ENCODE assay signal across 8 cellular contexts in the genomic region with DNA sequence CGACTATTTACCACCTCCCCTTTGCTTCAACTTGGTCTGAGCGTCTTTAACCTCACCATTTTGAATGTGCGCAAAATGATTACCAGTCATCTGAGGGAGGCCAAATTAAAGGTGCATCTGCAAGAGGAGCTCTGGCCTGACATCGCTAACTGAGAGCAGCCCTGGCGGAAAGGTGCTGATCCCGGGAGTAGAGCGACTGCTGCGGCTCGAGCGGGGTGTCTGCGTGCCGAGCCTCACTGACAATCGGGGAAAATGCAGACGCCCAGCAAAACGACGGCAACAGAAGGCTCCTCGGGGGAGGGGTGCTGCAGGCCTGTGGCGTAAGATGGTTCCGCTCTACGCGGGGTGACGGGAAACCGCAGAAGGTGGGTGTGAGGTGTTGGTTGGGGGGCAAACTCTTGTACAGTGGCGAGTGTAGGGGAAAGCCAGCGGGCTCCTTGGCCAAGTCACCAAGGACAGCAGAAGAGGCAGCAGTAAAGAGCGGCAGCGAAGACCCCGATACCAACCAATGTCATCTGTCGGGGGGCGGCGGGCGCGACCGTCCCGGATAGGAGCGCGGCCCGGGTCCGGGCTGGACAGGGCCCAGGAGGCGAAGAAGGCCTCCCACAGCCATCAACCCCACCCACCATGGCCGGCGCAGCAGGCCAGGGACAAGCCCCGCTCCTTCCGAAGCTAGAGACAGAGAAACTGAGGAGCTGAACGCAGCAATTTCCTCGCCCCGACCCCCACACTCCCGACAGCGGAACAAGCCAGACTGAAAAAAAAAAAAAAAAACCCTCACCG. TPM values are rescaled to one million over a fixed set of nuclear protein-coding genes. Genes with fewer than 3 reads are reported as not detected.
DNase-seq lines count a peak whose midpoint lies in the region; ATAC-seq and TF ChIP-seq lines count a peak whose summit lies in the region.

No MANE protein-coding gene starts in this region.

- no peaks in the 10 kb centered on the region for H3K27me3 ChIP-seq in CD4-positive, alpha-beta memory T cell (ENCODE audit: insufficient read depth, low read length)
- no peaks in the 10 kb centered on the region for H3K27me3 ChIP-seq in esophagus (ENCODE audit: control insufficient read depth in 1 of 2, insufficient read depth in 2 of 2, low read length in 2 of 2)

- H3K36me3 ChIP-seq in CD4-positive, alpha-beta memory T cell (ENCODE audit: insufficient read depth, low read length): no peaks in the 10 kb centered on the region
- H3K36me3 ChIP-seq in OCI-LY7 (ENCODE audit: insufficient read depth, low read length) (peaks cover 16% of the 10 kb centered on the region), esophagus (ENCODE audit: control insufficient read depth in 2 of 2, insufficient read depth in 2 of 2, low read length in 1 of 2) (no peaks in the 10 kb centered on the region)

- H3K9me3 ChIP-seq in CD4-positive, alpha-beta memory T cell (ENCODE audit: control insufficient read depth in 1 of 2, low read length in 2 of 2): no peaks in the 10 kb centered on the region
- peaks cover 10% of the 10 kb centered on the region; the same call in 1 of the 2 replicates for H3K9me3 ChIP-seq in OCI-LY7 (ENCODE audit: low read length)
- no peaks in the 10 kb centered on the region for H3K9me3 ChIP-seq in esophagus (ENCODE audit: control insufficient read depth in 2 of 2, insufficient read depth in 1 of 2, low read depth in 1 of 2, low read length in 1 of 2)

- 0 to 1% methylated on average over 50 of the region's 50 CpGs for WGBS in esophagus, 2 donors

- no peaks in the 10 kb centered on the region for H3K9me2 ChIP-seq in OCI-LY7 (ENCODE audit: insufficient read depth, low read length)

- H3K9me3 Mint-ChIP-seq in CD4-positive, alpha-beta memory T cell: peaks cover 0 to 6% (median 3%) of the 10 kb centered on the region in 8 donors

- BruUV-seq in OCI-LY7 (replicated peaks; lab: Mats Ljungman, UMichigan): TSS peak; percentile 73

- ATAC-seq in GM19452 (IDR thresholded peaks at IDR 0.05; ENCODE audit: unreplicated experiment): peak; percentile 33
- ATAC-seq in HG03571 (IDR thresholded peaks at IDR 0.05; ENCODE audit: unreplicated experiment): peak; percentile 30

- H3K79me2 ChIP-seq in OCI-LY7 (ENCODE audit: insufficient read depth, low read depth, low read length): peaks cover 54% of the 10 kb centered on the region

- peaks cover 29 to 71% (median 42%) of the 10 kb centered on the region in 4 donors for H3K4me1 Mint-ChIP-seq in CD4-positive, alpha-beta memory T cell

- peak overlapping the region; percentile 69 for H2AFZ ChIP-seq in OCI-LY7 (ENCODE audit: low read length)

- H3K4me3 Mint-ChIP-seq in CD4-positive, alpha-beta memory T cell: peak overlapping the region; percentile 91 to 100 (median 99)

- no peak for TF ChIP-seq CTCF in OCI-LY7 (conservative IDR thresholded peaks at IDR 0.05; ENCODE audit: low read length)

- CTCF ChIA-PET in CD4-positive, alpha-beta memory T cell (lab: Charles Lee; ENCODE audit: partially characterized antibody): interaction anchor here (1.9 kb wide), 1 partner anchor 279 kb away, joined by 4 read pairs; no protein-coding TSS in a partner anchor
- CTCF ChIA-PET in OCI-LY7 (lab: Charles Lee; ENCODE audit: unreplicated experiment): interaction anchor here (0.5 to 0.6 kb wide), 2 partner anchors 18 to 1026 kb away, joined by 3 read pairs; no protein-coding TSS in a partner anchor

- H4K20me1 ChIP-seq in OCI-LY7 (ENCODE audit: insufficient read depth, low read length): peaks cover 12% of the 10 kb centered on the region; the same call in 1 of the 2 replicates

- H3K4me2 ChIP-seq in OCI-LY7 (ENCODE audit: low read length): peak overlapping the region; percentile 84

- H3K4me3 ChIP-seq in CD4-positive, alpha-beta memory T cell (ENCODE audit: low read length in 2 of 2): peak overlapping the region; percentile 95 to 96
- H3K4me3 ChIP-seq in OCI-LY7 (ENCODE audit: low read depth, low read length, poor library complexity, severe bottlenecking): peak overlapping the region; percentile 94
- peak overlapping the region; percentile 85 to 87 for H3K4me3 ChIP-seq in esophagus (ENCODE audit: low read depth in 1 of 2, low read length in 2 of 2)

- H3K27ac Mint-ChIP-seq in CD4-positive, alpha-beta memory T cell: peak overlapping the region; percentile 96 to 100 (median 99)

- peak; percentile 83 to 91 (median 87) for DNase-seq in CD4-positive, alpha-beta memory T cell
- DNase-seq in OCI-LY7 (ENCODE audit: low spot score) (peak; percentile 79), activated T-cell treated with anti-CD3 and anti-CD28 coated beads for 48 hours (ENCODE audit: low read depth) (peak; percentile 72), myocyte (ENCODE audit: low read depth) (peak; percentile 76)
- peak; percentile 69 to 79 for DNase-seq in stimulated activated CD8-positive, alpha-beta memory T cell treated with anti-CD3 and anti-CD28 coated beads, Interleukin-7, amount 100 ng/mL, for 4 hours (ENCODE audit: low read depth in 2 of 2)

- H3K36me3 Mint-ChIP-seq in CD4-positive, alpha-beta memory T cell: peaks cover 8 to 29% of the 10 kb centered on the region in 2 donors

- H3K4me1 ChIP-seq in CD4-positive, alpha-beta memory T cell (ENCODE audit: insufficient read depth, low read length): peaks cover 55% of the 10 kb centered on the region
- H3K4me1 ChIP-seq in OCI-LY7 (ENCODE audit: insufficient read depth, low read length, poor library complexity, severe bottlenecking): peaks cover 28% of the 10 kb centered on the region
- H3K4me1 ChIP-seq in esophagus (ENCODE audit: control insufficient read depth in 2 of 2, insufficient read depth in 2 of 2, low read length in 1 of 2): no peaks in the 10 kb centered on the region

- intact Hi-C loops in CD4-positive, alpha-beta memory T cell (cut with micrococcal nuclease): loop anchor here (1.0 to 5.0 kb wide), 4 partner anchors 16 to 52 kb away; no protein-coding TSS in a partner anchor
- intact Hi-C loops in OCI-LY7 (cut with micrococcal nuclease; ENCODE audit: unreplicated experiment): no loop called here

- POLR2A ChIA-PET in CD4-positive, alpha-beta memory T cell (lab: Charles Lee; ENCODE audit: partially characterized antibody): interaction anchor here (0.6 to 2.6 kb wide), 21 partner anchors 9 to 1822 kb away, joined by 3 to 61 read pairs (median 6); partner anchors contain the start of genes FBXL17, MAN2A1 and SLC25A46
- POLR2A ChIA-PET in OCI-LY7 (lab: Charles Lee): interaction anchor here (0.6 to 1.9 kb wide), 7 partner anchors 10 to 1889 kb away, joined by 3 to 6 read pairs (median 3); partner anchors contain the start of gene MAN2A1

- H3K27me3 Mint-ChIP-seq in CD4-positive, alpha-beta memory T cell: peaks cover 0 to 3% of the 10 kb centered on the region in 2 donors

- peak overlapping the region; percentile 97 for H3K27ac ChIP-seq in CD4-positive, alpha-beta memory T cell (ENCODE audit: low read depth, low read length)
- peak overlapping the region; percentile 94 for H3K27ac ChIP-seq in OCI-LY7 (ENCODE audit: low read depth, low read length, poor library complexity, severe bottlenecking)
- peak overlapping the region; percentile 99 to 100 for H3K27ac ChIP-seq in esophagus (ENCODE audit: low read depth in 2 of 2, low read length in 1 of 2)

RNA-seq across cellular contexts. Expression of gene PJA2, which starts 0.5 kb away (rescaled TPM):
- 10 to 100 TPM; 90.0 to 90.6 TPM for total RNA-seq in CD4-positive, alpha-beta memory T cell
- polyA plus RNA-seq in CD4-positive, alpha-beta memory T cell: 10 to 100 TPM; 57.2 to 60.0 TPM
- total RNA-seq in OCI-LY7 (2014; rRNA removed; shearing (Covaris generic)): 41.3 and 47.9 TPM in 2 replicates
- total RNA-seq in OCI-LY7 (2022) (69.7 and 79.8 TPM in 2 replicates), myocyte (121 and 174 TPM in 2 replicates)
- 10 to 100 TPM in 1 of 2 donors, 1 to 10 TPM in 1; 8.5 to 21.8 TPM for polyA plus RNA-seq in esophagus
- polyA plus RNA-seq in myocyte (2012): 43.0 TPM

Comparison
In these comparisons a context has a peak if more than half of its experiments do, and no peak if none do; other contexts are left out.
1. Peak in every context shown above with its lines: DNase-seq, ATAC-seq, H3K4me3 ChIP-seq and H3K27ac ChIP-seq.